Comparison of ENCODE assay signal across 8 cellular contexts in genomic region chr3:187319699-187320302, GRCh38. TPM values are rescaled to one million over a fixed set of nuclear protein-coding genes. Genes with fewer than 3 reads are reported as not detected.
A peak's percentile ranks its signal among the peaks of the same experiment; 100 is the strongest.
DNase-seq lines count a peak whose midpoint lies in the region; ATAC-seq lines count a peak whose summit lies in the region.

No MANE protein-coding gene starts in this region.

- H3K9me3 Mint-ChIP-seq in activated CD8-positive, alpha-beta memory T cell treated with anti-CD3 and anti-CD28 coated beads, Interleukin-2, amount 10 ng/mL, durations not matched to agents 7 days and 5 days (ENCODE audit: low read depth), result no peaks in the 10 kb centered on the region
- no peaks in the 10 kb centered on the region for H3K9me3 Mint-ChIP-seq in naive thymus-derived CD8-positive, alpha-beta T cell

- no peaks in the 10 kb centered on the region for H3K36me3 Mint-ChIP-seq in activated CD8-positive, alpha-beta memory T cell treated with anti-CD3 and anti-CD28 coated beads, Interleukin-2, amount 10 ng/mL, durations not matched to agents 7 days and 5 days
- no peaks in the 10 kb centered on the region for H3K36me3 Mint-ChIP-seq in naive thymus-derived CD8-positive, alpha-beta T cell

- DNase-seq in C1 segment of cervical spinal cord (lab: John Stamatoyannopoulos, UW), result peak in 11 of 14 donors; percentile 2 to 64 (median 31)
- DNase-seq in NCI-H774 (lab: John Stamatoyannopoulos, UW), result peak; percentile 69
- DNase-seq in activated CD8-positive, alpha-beta memory T cell treated with anti-CD3 and anti-CD28 coated beads, Interleukin-2, amount 10 ng/mL, durations not matched to agents 7 days and 5 days, result peak; percentile 79
- peak in 8 of 10 donors; percentile 4 to 67 (median 30) for DNase-seq in naive thymus-derived CD8-positive, alpha-beta T cell
- DNase-seq in superior temporal gyrus (ENCODE audit: extremely low spot score), result peak; percentile 91

- peaks cover 32% of the 10 kb centered on the region for H3K27me3 Mint-ChIP-seq in activated CD8-positive, alpha-beta memory T cell treated with anti-CD3 and anti-CD28 coated beads, Interleukin-2, amount 10 ng/mL, durations not matched to agents 7 days and 5 days
- H3K27me3 Mint-ChIP-seq in naive thymus-derived CD8-positive, alpha-beta T cell, result peaks cover 18 to 46% (median 36%) of the 10 kb centered on the region in 5 donors

- H3K4me3 Mint-ChIP-seq in activated CD8-positive, alpha-beta memory T cell treated with anti-CD3 and anti-CD28 coated beads, Interleukin-2, amount 10 ng/mL, durations not matched to agents 7 days and 5 days, result no peak overlapping the region
- peak overlapping the region in 1 of 10 donors; percentile 21 for H3K4me3 Mint-ChIP-seq in naive thymus-derived CD8-positive, alpha-beta T cell

- POLR2A ChIA-PET in naive thymus-derived CD8-positive, alpha-beta T cell (lab: Charles Lee), result no interaction called here

- peak; percentile 90 for ATAC-seq in GM18867 (IDR thresholded peaks at IDR 0.05; ENCODE audit: unreplicated experiment)
- ATAC-seq in HG03108 (IDR thresholded peaks at IDR 0.05; ENCODE audit: unreplicated experiment), result peak; percentile 90
- ATAC-seq in activated CD8-positive, alpha-beta memory T cell treated with anti-CD3 and anti-CD28 coated beads, Interleukin-2, amount 10 ng/mL, durations not matched to agents 7 days and 5 days, result peak; percentile 83
- peak; percentile 91 for ATAC-seq in esophagus mucosa
- ATAC-seq in naive thymus-derived CD8-positive, alpha-beta T cell, result peak; percentile 49 to 71

- CTCF ChIA-PET in activated CD8-positive, alpha-beta memory T cell treated with anti-CD3 and anti-CD28 coated beads, Interleukin-2, amount 10 ng/mL, durations not matched to agents 7 days and 5 days (lab: Charles Lee), result interaction anchor here (0.5 to 11.2 kb wide), 64 partner anchors 8 to 421 kb away, joined by 3 to 370 read pairs (median 4); partner anchors contain the start of genes RTP2, RTP4 and SST

- no peak overlapping the region for H3K27ac Mint-ChIP-seq in activated CD8-positive, alpha-beta memory T cell treated with anti-CD3 and anti-CD28 coated beads, Interleukin-2, amount 10 ng/mL, durations not matched to agents 7 days and 5 days
- peak overlapping the region in 1 of 10 donors; percentile 57 for H3K27ac Mint-ChIP-seq in naive thymus-derived CD8-positive, alpha-beta T cell

- H3K4me1 Mint-ChIP-seq in activated CD8-positive, alpha-beta memory T cell treated with anti-CD3 and anti-CD28 coated beads, Interleukin-2, amount 10 ng/mL, durations not matched to agents 7 days and 5 days, result peaks cover 19% of the 10 kb centered on the region
- H3K4me1 Mint-ChIP-seq in naive thymus-derived CD8-positive, alpha-beta T cell, result peaks cover 4 to 16% (median 12%) of the 10 kb centered on the region in 4 donors

RNA-seq across cellular contexts. Expression of gene MASP1, which starts 28.3 kb away (rescaled TPM):
- not detected for total RNA-seq in activated CD8-positive, alpha-beta memory T cell treated with anti-CD3 and anti-CD28 coated beads, Interleukin-2, amount 10 ng/mL, durations not matched to agents 7 days and 5 days
- 1.6 TPM for total RNA-seq in esophagus mucosa
- total RNA-seq in naive thymus-derived CD8-positive, alpha-beta T cell, result not detected
- polyA plus RNA-seq in naive thymus-derived CD8-positive, alpha-beta T cell, result not detected

RNA-seq across cellular contexts. Expression of gene RTP4, which starts 48.4 kb away (rescaled TPM):
- total RNA-seq in activated CD8-positive, alpha-beta memory T cell treated with anti-CD3 and anti-CD28 coated beads, Interleukin-2, amount 10 ng/mL, durations not matched to agents 7 days and 5 days, result 10 to 100 TPM; 16.9 to 24.3 TPM
- total RNA-seq in esophagus mucosa, result 1.8 TPM
- total RNA-seq in naive thymus-derived CD8-positive, alpha-beta T cell, result 1 to 10 TPM; 6.4 to 7.6 TPM
- polyA plus RNA-seq in naive thymus-derived CD8-positive, alpha-beta T cell, result 1 to 10 TPM; 4.4 to 9.0 (median 8.6) TPM

Comparison
In these comparisons a context has a peak if more than half of its experiments do, and no peak if none do; other contexts are left out.
1. Peak in every context shown above with its lines: DNase-seq and ATAC-seq.
2. DNase-seq: peak in every context shown above with its lines; median percentile 91 in superior temporal gyrus; 79 in activated CD8-positive, alpha-beta memory T cell treated with anti-CD3 and anti-CD28 coated beads, Interleukin-2, amount 10 ng/mL, durations not matched to agents 7 days and 5 days; 69 in NCI-H774; 31 in C1 segment of cervical spinal cord; 30 in naive thymus-derived CD8-positive, alpha-beta T cell.